In the genomic region with DNA sequence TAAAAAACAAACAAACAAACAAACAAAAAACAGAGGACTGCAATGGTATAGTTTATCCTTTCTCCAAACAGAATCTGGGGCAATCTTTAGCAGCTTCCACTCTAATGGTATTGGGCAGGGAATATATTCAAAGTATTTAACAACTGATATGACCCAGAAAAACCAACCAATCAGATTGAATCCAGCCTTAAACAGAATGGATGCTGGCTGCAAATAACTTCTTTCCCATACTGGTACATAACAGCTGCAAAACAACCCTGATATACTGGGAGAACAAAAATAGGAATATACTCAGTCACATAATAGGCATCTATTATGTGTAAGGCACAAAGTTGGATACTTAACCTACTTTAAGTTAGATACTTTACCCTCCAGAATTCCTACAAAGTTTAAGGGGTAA, we compare ENCODE assay signal across 8 cellular contexts.
"Had no signal": no experiment of that assay in that cellular context is flagged by ENCODE, and none has a peak within 500 bp of the region (broad histone marks: within the 10 kb centered on the region; RNA-seq: fewer than 3 reads in every experiment).

No MANE protein-coding gene starts in this region.

- H3K9me3 ChIP-seq: HAP-1 had no signal

- DNase-seq: GM23248, GOT3, H7, HFFc6, IMR-90 had no signal

- H3K4me3 ChIP-seq: GM23248, HAP-1, K562 had no signal

- H3K4me1 ChIP-seq: HAP-1 had no signal

- H2AFZ ChIP-seq: GM23248 had no signal

- H3K4me3 Mint-ChIP-seq: HFFc6 had no signal

- H3K9me3 Mint-ChIP-seq: HFFc6 had no signal

- H3K27ac ChIP-seq: GM23248 had no signal

- ATAC-seq: HCT116, K562 had no signal

- H3K9ac ChIP-seq: GM23248 had no signal

- H3K27ac Mint-ChIP-seq: HFFc6 had no signal
